10 cellular contexts compared by ENCODE assay signal in the genomic region with DNA sequence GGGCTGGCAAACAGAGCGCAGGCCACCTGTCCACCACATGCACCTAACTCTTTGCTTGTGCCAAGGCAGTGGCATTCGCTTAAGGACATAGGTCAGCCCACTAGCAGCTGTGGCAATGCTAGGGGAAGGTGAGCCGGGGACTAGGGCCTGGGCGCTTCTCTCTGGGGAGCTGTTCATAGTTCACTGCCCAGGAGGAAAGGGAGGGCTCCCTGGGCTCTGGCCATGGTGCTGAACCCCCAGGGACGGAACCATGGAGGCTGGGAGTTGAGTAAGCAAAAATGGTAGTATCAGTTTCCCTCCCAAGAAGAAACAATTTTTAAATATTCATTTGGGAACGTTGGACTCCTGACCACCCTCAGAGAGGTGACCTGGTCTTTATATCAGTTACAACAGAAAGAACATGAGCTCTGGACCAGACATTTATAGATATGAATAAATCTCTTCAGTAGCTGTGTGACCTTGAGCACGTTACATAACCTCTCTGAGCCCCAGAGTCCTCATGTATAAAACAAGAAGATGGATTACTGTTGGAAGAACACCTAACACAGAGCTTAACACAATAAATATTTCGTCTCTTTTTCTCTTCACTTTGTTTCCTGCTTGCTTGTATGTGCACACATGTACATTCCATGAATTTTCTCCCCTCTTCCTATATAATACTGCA.
DNase-seq lines count a peak whose midpoint lies in the region; ATAC-seq and TF ChIP-seq lines count a peak whose summit lies in the region.
"Had no signal": no experiment of that assay in that cellular context is flagged by ENCODE, and none has a peak within 500 bp of the region (broad histone marks: within the 10 kb centered on the region; RNA-seq: fewer than 3 reads in every experiment).

No MANE protein-coding gene starts in this region.

- H3K27me3 Mint-ChIP-seq in activated CD4-positive, alpha-beta T cell treated with anti-CD3 and anti-CD28 coated beads, Interleukin-2, amount 10 ng/mL, durations not matched to agents 24 days and 14 days, result no peaks in the 10 kb centered on the region
- peaks cover 4% of the 10 kb centered on the region for H3K27me3 Mint-ChIP-seq in neural progenitor cell (ENCODE audit: insufficient read depth, low read depth)

- no peak overlapping the region for H3K27ac Mint-ChIP-seq in activated CD4-positive, alpha-beta T cell treated with anti-CD3 and anti-CD28 coated beads, Interleukin-2, amount 10 ng/mL, durations not matched to agents 24 days and 14 days
- no peak overlapping the region for H3K27ac Mint-ChIP-seq in neural progenitor cell
- H3K27ac Mint-ChIP-seq: B cell had no signal

- no peak overlapping the region for H2AFZ ChIP-seq in neural progenitor cell (replicated peaks)

- DNase-seq in activated CD4-positive, alpha-beta T cell treated with anti-CD3 and anti-CD28 coated beads, Interleukin-2, amount 10 ng/mL, durations not matched to agents 24 days and 14 days, result peak; percentile 59
- no peak for DNase-seq in activated CD4-positive, alpha-beta T cell treated with anti-CD3 and anti-CD28 coated beads, Interleukin-2, amount 50 U/mL, for 1 hour
- peak; percentile 18 for DNase-seq in HK-2 (ENCODE audit: unreplicated experiment)
- DNase-seq in activated CD4-positive, alpha-beta T cell treated with anti-CD3 and anti-CD28 coated beads, Interleukin-2, amount 50 U/mL, for 48 hours, result peak; percentile 5 to 6
- DNase-seq in neural progenitor cell (ENCODE audit: low spot score), result peak; percentile 72
- DNase-seq in NK-92 treated with Interleukin-12 subunit alpha and Interleukin-12 subunit beta, amount 100 ng/mL, for 24 hours (lab: John Stamatoyannopoulos, UW), result no peak
- no peak for DNase-seq in activated naive CD4-positive, alpha-beta T cell treated with anti-CD3 and anti-CD28 coated beads, Interleukin-2, amount 50 U/mL, for 16 hours
- DNase-seq: heart right ventricle had no signal

- ATAC-seq in HG02588 (IDR thresholded peaks at IDR 0.05; ENCODE audit: unreplicated experiment), result no peak

- H3K9me3 ChIP-seq in neural progenitor cell (ENCODE audit: low read depth), result no peaks in the 10 kb centered on the region
- H3K9me3 ChIP-seq: heart right ventricle had no signal

- no peak overlapping the region for H3K4me3 ChIP-seq in neural progenitor cell
- H3K4me3 ChIP-seq: heart right ventricle had no signal

- H3K4me3 Mint-ChIP-seq in activated CD4-positive, alpha-beta T cell treated with anti-CD3 and anti-CD28 coated beads, Interleukin-2, amount 10 ng/mL, durations not matched to agents 24 days and 14 days, result no peak overlapping the region
- no peak overlapping the region for H3K4me3 Mint-ChIP-seq in neural progenitor cell
- H3K4me3 Mint-ChIP-seq: B cell had no signal

- intact Hi-C loops in activated CD4-positive, alpha-beta T cell treated with anti-CD3 and anti-CD28 coated beads, Interleukin-2, amount 10 ng/mL, durations not matched to agents 24 days and 14 days (cut with micrococcal nuclease), result no loop called here

- H3K4me2 ChIP-seq in neural progenitor cell, result no peak overlapping the region

- no peaks in the 10 kb centered on the region for H3K9me3 Mint-ChIP-seq in activated CD4-positive, alpha-beta T cell treated with anti-CD3 and anti-CD28 coated beads, Interleukin-2, amount 10 ng/mL, durations not matched to agents 24 days and 14 days
- H3K9me3 Mint-ChIP-seq in neural progenitor cell, result no peaks in the 10 kb centered on the region

- H3F3A ChIP-seq in neural progenitor cell (ENCODE audit: low read depth), result no peaks in the 10 kb centered on the region

- no peaks in the 10 kb centered on the region for H3K4me1 Mint-ChIP-seq in activated CD4-positive, alpha-beta T cell treated with anti-CD3 and anti-CD28 coated beads, Interleukin-2, amount 10 ng/mL, durations not matched to agents 24 days and 14 days
- no peaks in the 10 kb centered on the region for H3K4me1 Mint-ChIP-seq in neural progenitor cell
- H3K4me1 Mint-ChIP-seq: B cell had no signal

- no peaks in the 10 kb centered on the region for H3K36me3 ChIP-seq in neural progenitor cell
- H3K36me3 ChIP-seq: heart right ventricle had no signal

- no peak for TF ChIP-seq CTCF in neural progenitor cell (IDR thresholded peaks at IDR 0.05)

- H3K27me3 ChIP-seq in neural progenitor cell, result no peaks in the 10 kb centered on the region

- no peak overlapping the region for H3K9ac ChIP-seq in neural progenitor cell

- H3K79me2 ChIP-seq in neural progenitor cell (ENCODE audit: low read depth), result no peaks in the 10 kb centered on the region

- H3K4me1 ChIP-seq in neural progenitor cell, result no peaks in the 10 kb centered on the region
- H3K4me1 ChIP-seq: heart right ventricle had no signal

- no peak overlapping the region for H3K27ac ChIP-seq in neural progenitor cell
- H3K27ac ChIP-seq: heart right ventricle had no signal

- no peaks in the 10 kb centered on the region for H3K36me3 Mint-ChIP-seq in activated CD4-positive, alpha-beta T cell treated with anti-CD3 and anti-CD28 coated beads, Interleukin-2, amount 10 ng/mL, durations not matched to agents 24 days and 14 days (ENCODE audit: low read depth)
- H3K36me3 Mint-ChIP-seq in neural progenitor cell, result no peaks in the 10 kb centered on the region

- H4K20me1 ChIP-seq in neural progenitor cell (ENCODE audit: low read depth), result peaks cover 3% of the 10 kb centered on the region

Comparison
In these comparisons a context has a peak if more than half of its experiments do, and no peak if none do; other contexts are left out.
1. DNase-seq: peak in activated CD4-positive, alpha-beta T cell treated with anti-CD3 and anti-CD28 coated beads, Interleukin-2, amount 10 ng/mL, durations not matched to agents 24 days and 14 days (single experiment), HK-2 (single experiment), activated CD4-positive, alpha-beta T cell treated with anti-CD3 and anti-CD28 coated beads, Interleukin-2, amount 50 U/mL, for 48 hours (2 of 2) and neural progenitor cell (single experiment); none in activated CD4-positive, alpha-beta T cell treated with anti-CD3 and anti-CD28 coated beads, Interleukin-2, amount 50 U/mL, for 1 hour (single experiment), NK-92 treated with Interleukin-12 subunit alpha and Interleukin-12 subunit beta, amount 100 ng/mL, for 24 hours (single experiment) and activated naive CD4-positive, alpha-beta T cell treated with anti-CD3 and anti-CD28 coated beads, Interleukin-2, amount 50 U/mL, for 16 hours (single experiment).